ENCODE assay signal across 17 cellular contexts in genomic region chr13:63501702-63502101, GRCh38.
A peak's percentile ranks its signal among the peaks of the same experiment; 100 is the strongest.
DNase-seq lines count a peak whose midpoint lies in the region; ATAC-seq and TF ChIP-seq lines count a peak whose summit lies in the region.
"Had no signal": no experiment of that assay in that cellular context is flagged by ENCODE, and none has a peak within 500 bp of the region (broad histone marks: within the 10 kb centered on the region; RNA-seq: fewer than 3 reads in every experiment).

No MANE protein-coding gene starts in this region.

- no peaks in the 10 kb centered on the region for H3K27me3 ChIP-seq in IMR-90 (ENCODE audit: control insufficient read depth, insufficient read depth, low read length)
- H3K27me3 ChIP-seq: BLaER1 had no signal

- POLR2A ChIA-PET in IMR-90 (lab: Charles Lee; ENCODE audit: unreplicated experiment), result no interaction called here

- H2BK5ac ChIP-seq in IMR-90 (ENCODE audit: low read depth, low read length, poor library complexity, severe bottlenecking), result no peak overlapping the region

- H4K5ac ChIP-seq in IMR-90 (ENCODE audit: low read depth, low read length), result no peak overlapping the region

- no peak overlapping the region for H3K9ac ChIP-seq in IMR-90 (ENCODE audit: low read depth, low read length)
- H3K9ac ChIP-seq: BLaER1 had no signal

- H3K4ac ChIP-seq in IMR-90 (ENCODE audit: low read depth, low read length), result no peak overlapping the region

- intact Hi-C loops in IMR-90 (cut with micrococcal nuclease), result no loop called here

- 0 out of 2 replicates have a peak, but pooled peaks cover 3% of the 10 kb centered on the region for H3K9me3 ChIP-seq in IMR-90 (ENCODE audit: control insufficient read depth, insufficient read depth, low read length)
- H3K9me3 ChIP-seq: BLaER1 had no signal

- ATAC-seq in IMR-90 (ENCODE audit: low read depth) (no peak), HG03135 (IDR thresholded peaks at IDR 0.05; ENCODE audit: unreplicated experiment) (no peak)
- ATAC-seq: HepG2, Panc1 had no signal

- H2AK5ac ChIP-seq in IMR-90 (ENCODE audit: low read depth, low read length), result no peak overlapping the region

- DNase-seq in IMR-90, result peak; percentile 2
- DNase-seq in amniotic epithelial cell (ENCODE audit: low read depth), result peak; percentile 27
- DNase-seq in fibroblast of pulmonary artery (ENCODE audit: low read depth), result peak; percentile 17
- peak; percentile 73 for DNase-seq in retinal pigment epithelial cell (ENCODE audit: low read depth)
- no peak for DNase-seq in GM13977 (ENCODE audit: low spot score)
- no peak for DNase-seq in amniotic stem cell (lab: John Stamatoyannopoulos, UW)
- DNase-seq: CD8-positive, alpha-beta memory T cell; MM.1S; NCI-H1105; NCI-H187; NCI-H446; NCI-H748 treated with DMSO at 0.1 percent for 48 hours; SHP77 had no signal

- CTCF ChIA-PET in IMR-90 (lab: Yijun Ruan, JAX), result no interaction called here

- TF ChIP-seq CTCF in IMR-90 (conservative IDR thresholded peaks at IDR 0.05; ENCODE audit: low read depth, low read length) (no peak), fibroblast of pulmonary artery (IDR thresholded peaks at IDR 0.05; ENCODE audit: low read length, missing control alignments) (no peak), retinal pigment epithelial cell (conservative IDR thresholded peaks at IDR 0.05; ENCODE audit: low read depth, low read length) (no peak), GM13977 (IDR thresholded peaks at IDR 0.05; ENCODE audit: extremely low read depth, insufficient read depth, missing control alignments) (no peak)

- H2AK9ac ChIP-seq in IMR-90 (replicated peaks; ENCODE audit: low read depth, low read length, poor library complexity), result no peak overlapping the region

- H3K27ac ChIP-seq in IMR-90 (ENCODE audit: insufficient read depth, low read length), result no peak overlapping the region
- H3K27ac ChIP-seq: BLaER1 had no signal

- H3K4me2 ChIP-seq in IMR-90 (ENCODE audit: low read depth, low read length), result no peak overlapping the region
- H3K4me2 ChIP-seq: BLaER1 had no signal

- H4K8ac ChIP-seq in IMR-90 (ENCODE audit: low read depth in 2 of 2, low read length in 2 of 2), result no peak overlapping the region

- no peak overlapping the region for H3K56ac ChIP-seq in IMR-90 (ENCODE audit: extremely low read depth, insufficient read depth, low read length)

- no TSS peak for BruUV-seq in IMR-90 (replicated peaks; lab: Mats Ljungman, UMichigan)

- H3K9me1 ChIP-seq in IMR-90 (ENCODE audit: insufficient read depth, low read length), result no peaks in the 10 kb centered on the region

- in situ Hi-C loops in IMR-90 (cut with MboI; ENCODE audit: low sequenced_read_pairs), result no loop called here
- in situ Hi-C loops in GM13977 (cut with MboI; ENCODE audit: low pct_unique_long_range_greater_than_20kb, low sequenced_read_pairs, unreplicated experiment), result no loop called here

- H2BK120ac ChIP-seq in IMR-90 (ENCODE audit: low read depth, low read length), result no peak overlapping the region

- H3K14ac ChIP-seq in IMR-90 (replicated peaks; ENCODE audit: low read depth, low read length), result no peak overlapping the region

- TF ChIP-seq POLR2A in IMR-90 (IDR thresholded peaks at IDR 0.05; ENCODE audit: low read depth, low read length), result no peak

- 0 out of 2 replicates have a peak, but pooled peaks cover 2% of the 10 kb centered on the region for H3K4me1 ChIP-seq in IMR-90 (ENCODE audit: control insufficient read depth, insufficient read depth, low read length)
- H3K4me1 ChIP-seq: BLaER1 had no signal

- no peak overlapping the region for H2AFZ ChIP-seq in IMR-90 (replicated peaks; ENCODE audit: low read length, poor library complexity)

- dilution Hi-C loops in IMR-90 (cut with HindIII; ENCODE audit: low sequenced_read_pairs, unreplicated experiment), result no loop called here

- H3K4me3 ChIP-seq in IMR-90 (ENCODE audit: insufficient read depth, low read depth, low read length), result no peak overlapping the region
- no peak overlapping the region for H3K4me3 ChIP-seq in fibroblast of pulmonary artery (replicated peaks; ENCODE audit: low read depth, low read length)
- H3K4me3 ChIP-seq in retinal pigment epithelial cell (ENCODE audit: low read length), result no peak overlapping the region
- H3K4me3 ChIP-seq: BLaER1 had no signal

- no peaks in the 10 kb centered on the region for H3K36me3 ChIP-seq in IMR-90 (ENCODE audit: control insufficient read depth, insufficient read depth, low read length)
- H3K36me3 ChIP-seq: BLaER1 had no signal

- no peak overlapping the region for H2BK15ac ChIP-seq in IMR-90 (ENCODE audit: low read depth, low read length)

- no CpG with 5 or more reads among the region's 1 CpG for WGBS in IMR-90 (ENCODE audit: extremely low coverage in 2 of 2, insufficient read length in 1 of 2), 2 experiments

- no peaks in the 10 kb centered on the region for H3K79me1 ChIP-seq in IMR-90 (ENCODE audit: low read depth in 1 of 2, low read length in 2 of 2)

- H4K20me1 ChIP-seq in IMR-90 (ENCODE audit: insufficient read depth, low read length), result no peaks in the 10 kb centered on the region
- H4K20me1 ChIP-seq: BLaER1 had no signal

- no peak for TF ChIP-seq RAD21 in IMR-90 (IDR thresholded peaks at IDR 0.05; ENCODE audit: low read length)

- H3K18ac ChIP-seq in IMR-90 (ENCODE audit: low read depth, low read length), result no peak overlapping the region

- no peak overlapping the region for H2BK20ac ChIP-seq in IMR-90 (ENCODE audit: low read depth, low read length)

- H3K23ac ChIP-seq in IMR-90 (ENCODE audit: low read depth, low read length), result no peak overlapping the region

- H4K91ac ChIP-seq in IMR-90 (ENCODE audit: insufficient read depth, low read depth, low read length), result no peak overlapping the region

TF ChIP-seq in IMR-90, 13 proteins besides CTCF, POLR2A, EP300 and RAD21:
- TF ChIP-seq BHLHE40 (IDR thresholded peaks at IDR 0.05; ENCODE audit: low read depth, low read length) (no peak), RCOR1 (IDR thresholded peaks at IDR 0.05; ENCODE audit: insufficient replicate concordance, low read length) (no peak), FOS (IDR thresholded peaks at IDR 0.05; ENCODE audit: low read depth, low read length) (no peak), USF2 (IDR thresholded peaks at IDR 0.05; ENCODE audit: low read depth, low read length) (no peak), RFX5 (IDR thresholded peaks at IDR 0.05; ENCODE audit: low read depth, low read length) (no peak), SMC3 (IDR thresholded peaks at IDR 0.05; ENCODE audit: low read depth, low read length) (no peak), NFE2L2 (IDR thresholded peaks at IDR 0.05; ENCODE audit: low read depth, low read length) (no peak), CEBPB (IDR thresholded peaks at IDR 0.05; ENCODE audit: low read depth, low read length) (no peak), MAFK (IDR thresholded peaks at IDR 0.05; ENCODE audit: low read depth, low read length) (no peak), MAZ (IDR thresholded peaks at IDR 0.05; ENCODE audit: borderline replicate concordance, low read depth, low read length) (no peak), MXI1 (IDR thresholded peaks at IDR 0.05; ENCODE audit: borderline replicate concordance, low read depth, low read length) (no peak), CHD1 (IDR thresholded peaks at IDR 0.05; ENCODE audit: low read depth, low read length) (no peak)
- TF ChIP-seq, protein P1, sequence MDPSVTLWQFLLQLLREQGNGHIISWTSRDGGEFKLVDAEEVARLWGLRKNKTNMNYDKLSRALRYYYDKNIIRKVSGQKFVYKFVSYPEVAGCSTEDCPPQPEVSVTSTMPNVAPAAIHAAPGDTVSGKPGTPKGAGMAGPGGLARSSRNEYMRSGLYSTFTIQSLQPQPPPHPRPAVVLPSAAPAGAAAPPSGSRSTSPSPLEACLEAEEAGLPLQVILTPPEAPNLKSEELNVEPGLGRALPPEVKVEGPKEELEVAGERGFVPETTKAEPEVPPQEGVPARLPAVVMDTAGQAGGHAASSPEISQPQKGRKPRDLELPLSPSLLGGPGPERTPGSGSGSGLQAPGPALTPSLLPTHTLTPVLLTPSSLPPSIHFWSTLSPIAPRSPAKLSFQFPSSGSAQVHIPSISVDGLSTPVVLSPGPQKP (IDR thresholded peaks at IDR 0.05; ENCODE audit: borderline replicate concordance, low read depth, low read length), result no peak

Comparison
In these comparisons a context has a peak if more than half of its experiments do, and no peak if none do; other contexts are left out.
1. DNase-seq: peak in IMR-90 (single experiment), amniotic epithelial cell (single experiment), fibroblast of pulmonary artery (single experiment) and retinal pigment epithelial cell (single experiment); none in GM13977 (single experiment) and amniotic stem cell (single experiment).